ENCODE assay signal across 7 cellular contexts in genomic region chr19:5977222-5977784, GRCh38. TPM values are rescaled to one million over a fixed set of nuclear protein-coding genes. Genes with fewer than 3 reads are reported as not detected.
DNase-seq lines count a peak whose midpoint lies in the region; ATAC-seq, FAIRE-seq and TF ChIP-seq lines count a peak whose summit lies in the region.

No MANE protein-coding gene starts in this region.

- POLR2A ChIA-PET in H1 (lab: Charles Lee; ENCODE audit: partially characterized antibody), result interaction anchor here (0.9 to 3.3 kb wide), 11 partner anchors 9 to 220 kb away, joined by 3 to 12 read pairs (median 5); partner anchors contain the start of genes DUS3L, NDUFA11 and VMAC

- no peak overlapping the region for H2AFZ ChIP-seq in H1 (ENCODE audit: low read length)
- H2AFZ ChIP-seq in neuronal stem cell (ENCODE audit: low read length), result peak overlapping the region; percentile 92

- H4K8ac ChIP-seq in H1 (ENCODE audit: extremely low read depth, insufficient read depth, low read length) (peak overlapping the region; percentile 96), neuronal stem cell (ENCODE audit: low read depth, low read length) (no peak overlapping the region)

- peaks cover 0 to 21% (median 7%) of the 10 kb centered on the region in 4 experiments; a peak in 6 of 8 replicates for H3K36me3 ChIP-seq in H1 (ENCODE audit: control insufficient read depth in 2 of 4, insufficient read depth in 4 of 4, low read length in 3 of 4)
- H3K36me3 ChIP-seq in neuronal stem cell (replicated peaks in 1 of 2; ENCODE audit: control insufficient read depth in 2 of 2, insufficient read depth in 2 of 2, low read length in 2 of 2), result peaks cover 13 to 48% of the 10 kb centered on the region in 2 donors

- H4K5ac ChIP-seq in H1 (ENCODE audit: insufficient read length, low read depth, low read length), result peak overlapping the region; percentile 72

- H3K23ac ChIP-seq in H1 (ENCODE audit: insufficient read length) (no peak overlapping the region), neuronal stem cell (ENCODE audit: low read depth, low read length, poor library complexity) (peak overlapping the region; percentile 98)

- TF ChIP-seq CTCF in NB4 (IDR thresholded peaks at IDR 0.05; ENCODE audit: low read depth, low read length) (no peak), H1 (IDR thresholded peaks at IDR 0.05; ENCODE audit: control extremely low read depth in 1 of 3, insufficient read depth in 1 of 3, low read depth in 1 of 3, low read length in 3 of 3) (no peak)

- peak overlapping the region; percentile 94 to 96 for H3K4me2 ChIP-seq in H1 (ENCODE audit: insufficient read depth in 1 of 2, low read depth in 2 of 2, low read length in 2 of 2)
- H3K4me2 ChIP-seq in neuronal stem cell (ENCODE audit: insufficient read depth, low read length, poor library complexity, severe bottlenecking), result peak overlapping the region; percentile 85

- peaks cover 24 to 31% of the 10 kb centered on the region in 2 experiments for H4K20me1 ChIP-seq in H1 (replicated peaks in 1 of 2; ENCODE audit: control insufficient read depth in 1 of 2, insufficient read depth in 2 of 2, low read length in 2 of 2)

- no peak overlapping the region for H2BK20ac ChIP-seq in H1 (ENCODE audit: low read length)

- peak; percentile 2 for ATAC-seq in GM21576 (IDR thresholded peaks at IDR 0.05; ENCODE audit: unreplicated experiment)

- no peak overlapping the region for H2BK15ac ChIP-seq in H1 (ENCODE audit: low read length)
- no peak overlapping the region for H2BK15ac ChIP-seq in neuronal stem cell (ENCODE audit: low read length)

- no peak overlapping the region for H3K18ac ChIP-seq in H1 (ENCODE audit: extremely low read depth, low read length)
- peak overlapping the region; percentile 95 for H3K18ac ChIP-seq in neuronal stem cell (ENCODE audit: low read length)

- H4K91ac ChIP-seq in H1 (replicated peaks; ENCODE audit: insufficient read length, low read length) (peak overlapping the region; percentile 40), neuronal stem cell (ENCODE audit: low read depth, low read length, poor library complexity) (no peak overlapping the region)

- H3K14ac ChIP-seq in H1 (ENCODE audit: insufficient read length) (no peak overlapping the region), neuronal stem cell (ENCODE audit: low read length) (peak overlapping the region; percentile 85)

- TF ChIP-seq EP300 in H1 (IDR thresholded peaks at IDR 0.05; ENCODE audit: borderline replicate concordance in 1 of 2, low read depth in 2 of 2, low read length in 2 of 2), result no peak

- peaks cover 32% of the 10 kb centered on the region for H3K79me1 ChIP-seq in H1 (ENCODE audit: low read depth, low read length)
- peaks cover 17% of the 10 kb centered on the region for H3K79me1 ChIP-seq in neuronal stem cell (ENCODE audit: low read depth, low read length)

- H3K9ac ChIP-seq in H1 (replicated peaks in 1 of 4; ENCODE audit: extremely low read depth in 1 of 4, low read depth in 3 of 4, low read length in 3 of 4) (peak overlapping the region; percentile 91 to 94 (median 93)), neuronal stem cell (ENCODE audit: low read depth, low read length, poor library complexity) (peak overlapping the region; percentile 99)

- H3K4me1 ChIP-seq in H1 (replicated peaks in 1 of 4; ENCODE audit: control insufficient read depth in 3 of 4, insufficient read depth in 4 of 4, low read length in 3 of 4), result peaks cover 0 to 13% (median 7%) of the 10 kb centered on the region in 4 experiments; a peak in 5 of 7 replicates
- peaks cover 13 to 24% of the 10 kb centered on the region in 2 donors for H3K4me1 ChIP-seq in neuronal stem cell (ENCODE audit: control insufficient read depth in 2 of 2, insufficient read depth in 1 of 2, low read depth in 1 of 2, low read length in 2 of 2)

- peaks cover 47 to 56% of the 10 kb centered on the region in 2 experiments for H3K79me2 ChIP-seq in H1 (ENCODE audit: control insufficient read depth in 1 of 2, insufficient read depth in 2 of 2, low read length in 2 of 2)

- CTCF ChIA-PET in H1 (lab: Charles Lee; ENCODE audit: partially characterized antibody), result interaction anchor here (1.0 to 1.9 kb wide), 4 partner anchors 9 to 11 kb away, joined by 3 to 13 read pairs (median 4); no protein-coding TSS in a partner anchor

- peaks cover 6% of the 10 kb centered on the region; the same call in 1 of the 2 replicates for H3K23me2 ChIP-seq in H1 (ENCODE audit: low read depth, low read length)

- H3K4ac ChIP-seq in H1 (replicated peaks; ENCODE audit: insufficient read length, low read depth, low read length) (no peak overlapping the region), neuronal stem cell (ENCODE audit: low read length) (peak overlapping the region; percentile 79)

- DNase-seq in NB4 (ENCODE audit: low read depth) (peak; percentile 21), H1 (ENCODE audit: low read depth in 1 of 2, low spot score in 2 of 2) (no peak), neuronal stem cell (ENCODE audit: low spot score) (no peak), T-helper 9 cell (no peak), COLO668 (lab: John Stamatoyannopoulos, UW; ENCODE audit: unreplicated experiment) (no peak), NCI-H1436 treated with DMSO at 0.1 percent for 48 hours (lab: John Stamatoyannopoulos, UW) (no peak)

- H2AK5ac ChIP-seq in H1 (ENCODE audit: low read depth, low read length) (peak overlapping the region; percentile 16; the same call in 1 of the 2 replicates), neuronal stem cell (ENCODE audit: low read depth, low read length) (peak overlapping the region; percentile 11)

- H3K27ac ChIP-seq in H1 (ENCODE audit: low read depth, low read length) (peak overlapping the region; percentile 94), neuronal stem cell (replicated peaks; ENCODE audit: low read length) (peak overlapping the region; percentile 84)

- H3K27me3 ChIP-seq in H1 (replicated peaks in 1 of 4; ENCODE audit: control insufficient read depth in 3 of 4, extremely low read depth in 1 of 4, insufficient read depth in 3 of 4, low read length in 3 of 4) (no peaks in the 10 kb centered on the region), neuronal stem cell (ENCODE audit: control insufficient read depth in 3 of 3, insufficient read depth in 3 of 3, low read depth in 1 of 3, low read length in 3 of 3) (no peaks in the 10 kb centered on the region)

- no peak for TF ChIP-seq RAD21 in H1 (IDR thresholded peaks at IDR 0.05 in 1 of 2, conservative IDR thresholded peaks at IDR 0.05 in 1 of 2; ENCODE audit: low read depth in 2 of 2, low read length in 2 of 2)

- no peaks in the 10 kb centered on the region for H3K9me3 ChIP-seq in H1 (ENCODE audit: insufficient read depth in 2 of 2, low read depth in 1 of 2, low read length in 1 of 2)
- no peaks in the 10 kb centered on the region for H3K9me3 ChIP-seq in neuronal stem cell (replicated peaks in 1 of 2; ENCODE audit: control insufficient read depth in 2 of 2, insufficient read depth in 1 of 2, low read depth in 1 of 2, low read length in 2 of 2)

- no peak for FAIRE-seq in H1 (lab: Jason Lieb, UNC)

- H3K4me3 ChIP-seq in NB4 (ENCODE audit: low read depth, low read length) (peak overlapping the region; percentile 77), H1 (ENCODE audit: extremely low read depth in 1 of 4, insufficient read depth in 2 of 4, low read depth in 3 of 4, low read length in 4 of 4) (peak overlapping the region; percentile 85 to 97 (median 89)), neuronal stem cell (ENCODE audit: low read length in 2 of 2) (peak overlapping the region; percentile 93 to 100)

- H3K56ac ChIP-seq in H1 (replicated peaks; ENCODE audit: insufficient read length, low read depth, low read length), result peak overlapping the region; percentile 83

- WGBS in H1 (ENCODE audit: extremely low coverage in 1 of 2, insufficient coverage in 1 of 2, insufficient read length in 1 of 2, insufficient replicate concordance in 2 of 2, low coverage in 1 of 2, low lambda C conversion rate in 2 of 2, missing lambda C conversion rate in 1 of 2), 2 experiments, result 9% methylated on average over 18 of the region's 43 CpGs; no CpG with 5 or more reads in 1 of the 2 experiments
- no CpG with 5 or more reads among the region's 43 CpGs for WGBS in neuronal stem cell (ENCODE audit: extremely low coverage in 2 of 2, insufficient read length in 2 of 2, insufficient replicate concordance in 1 of 2), 2 donors

- H2BK120ac ChIP-seq in H1 (replicated peaks; ENCODE audit: low read depth, low read length) (no peak overlapping the region), neuronal stem cell (ENCODE audit: low read depth, low read length) (no peak overlapping the region)

- no peak overlapping the region for H2BK12ac ChIP-seq in H1 (ENCODE audit: low read depth, low read length)
- H2BK12ac ChIP-seq in neuronal stem cell (ENCODE audit: low read length), result no peak overlapping the region

- TF ChIP-seq POLR2A in NB4 (IDR thresholded peaks at IDR 0.05; ENCODE audit: extremely low read depth, insufficient read length) (no peak), H1 (IDR thresholded peaks at IDR 0.05; ENCODE audit: control extremely low read depth in 1 of 2, low read depth in 2 of 2, low read length in 2 of 2) (no peak)

- H2BK5ac ChIP-seq in H1 (ENCODE audit: low read depth, low read length), result peak overlapping the region; percentile 93
- H2BK5ac ChIP-seq in neuronal stem cell (ENCODE audit: low read length), result peak overlapping the region; percentile 91

TF ChIP-seq in H1, 55 proteins besides CTCF, POLR2A, EP300 and RAD21 (continues in another document):
- no peak for TF ChIP-seq EZH2 (IDR thresholded peaks at IDR 0.05; ENCODE audit: low read depth, low read length, severe bottlenecking)
- no peak for TF ChIP-seq KDM4A (IDR thresholded peaks at IDR 0.05; ENCODE audit: low read depth, low read length, severe bottlenecking)
- no peak for TF ChIP-seq KDM5A (IDR thresholded peaks at IDR 0.05; ENCODE audit: low read length)
- TF ChIP-seq CHD2 (IDR thresholded peaks at IDR 0.05; ENCODE audit: low read length), result no peak
- TF ChIP-seq SP1 (IDR thresholded peaks at IDR 0.05; ENCODE audit: low read depth, low read length), result no peak

RNA-seq across cellular contexts. Expression of gene RANBP3, which starts 0.6 kb away (rescaled TPM):
- 87.0 and 95.4 TPM in 2 replicates for total RNA-seq in H1 (2021; fragmentation: NEBNext Ultra II Directional; extraction: Animal tissue kit (Norgen Biotek cat#: 25700))
- polyA plus RNA-seq in H1 (2011; rRNA removed), result 122 and 159 TPM in 2 replicates
- 120 TPM for polyA plus RNA-seq in H1 (2011; cell fraction: cytosol; rRNA removed)
- 149 TPM for polyA plus RNA-seq in H1 (2011; cell fraction: nucleus; rRNA removed)
- polyA plus RNA-seq in H1 (2012, experiment 1 of 2), result 62.4 to 96.0 TPM (median 89.7 TPM) in 4 replicates
- polyA plus RNA-seq in H1 (2012, experiment 2 of 2), result 57.9 TPM
- 102 TPM for polyA plus RNA-seq in H1 (2013, experiment 1 of 2)
- 98.7 TPM for polyA plus RNA-seq in H1 (2013, experiment 2 of 2)
- polyA minus RNA-seq in H1 (2011; rRNA and poly(A)+ RNA removed), result 52.2 and 53.3 TPM in 2 replicates
- polyA minus RNA-seq in H1 (2011; cell fraction: cytosol; rRNA and poly(A)+ RNA removed), result 65.6 TPM
- 34.1 TPM for polyA minus RNA-seq in H1 (2011; cell fraction: nucleus; rRNA and poly(A)+ RNA removed)
- polyA plus RNA-seq in neuronal stem cell (2013, experiment 1 of 2), result 112 TPM
- 111 TPM for polyA plus RNA-seq in neuronal stem cell (2013, experiment 2 of 2)
